ENCODE assay signal across 10 cellular contexts in genomic region chr2:134324942-134325341, GRCh38.
DNase-seq lines count a peak whose midpoint lies in the region; ATAC-seq, FAIRE-seq and TF ChIP-seq lines count a peak whose summit lies in the region.
"Had no signal": no experiment of that assay in that cellular context is flagged by ENCODE, and none has a peak within 500 bp of the region (broad histone marks: within the 10 kb centered on the region; RNA-seq: fewer than 3 reads in every experiment).

No MANE protein-coding gene starts in this region.

- peaks cover 2% of the 10 kb centered on the region for H4K20me1 ChIP-seq in smooth muscle cell (ENCODE audit: low read depth)

- peaks cover 80% of the 10 kb centered on the region for H3K4me1 Mint-ChIP-seq in CD8-positive, alpha-beta T cell (ENCODE audit: low read depth)

- H2AFZ ChIP-seq in smooth muscle cell (ENCODE audit: low read depth): no peak overlapping the region

- H3F3A ChIP-seq in smooth muscle cell (ENCODE audit: low read depth): no peaks in the 10 kb centered on the region

- TF ChIP-seq POLR2A in testis (IDR thresholded peaks at IDR 0.05): no peak

- no peak overlapping the region for H3K27ac Mint-ChIP-seq in CD8-positive, alpha-beta T cell

- peak; percentile 56 for ATAC-seq in CD8-positive, alpha-beta T cell
- ATAC-seq in GM21529 (IDR thresholded peaks at IDR 0.05; ENCODE audit: unreplicated experiment) (peak; percentile 88), HG03520 (IDR thresholded peaks at IDR 0.05; ENCODE audit: unreplicated experiment) (peak; percentile 76), heart right ventricle (peak in 6 of 8 donors; percentile 27 to 68 (median 56))
- ATAC-seq: SK-N-SH treated with all-trans-retinoic acid at 6 μM for 48 hours had no signal

- H3K79me2 ChIP-seq in smooth muscle cell (ENCODE audit: low read depth): no peaks in the 10 kb centered on the region

- H3K27ac ChIP-seq in CD8-positive, alpha-beta T cell (ENCODE audit: low read depth, low read length): no peak overlapping the region
- H3K27ac ChIP-seq in heart right ventricle: peak overlapping the region in 5 of 10 donors; percentile 14 to 46 (median 24)
- no peak overlapping the region for H3K27ac ChIP-seq in kidney (ENCODE audit: low read depth in 2 of 2, low read length in 2 of 2)
- H3K27ac ChIP-seq in smooth muscle cell (ENCODE audit: low read depth): no peak overlapping the region
- H3K27ac ChIP-seq in testis: no peak overlapping the region

- H3K4me3 Mint-ChIP-seq in CD8-positive, alpha-beta T cell: no peak overlapping the region

- CTCF ChIA-PET in CD8-positive, alpha-beta T cell (lab: Charles Lee): no interaction called here

- no peak for FAIRE-seq in kidney (lab: Jason Lieb, UNC)

- H3K4me3 ChIP-seq in CD8-positive, alpha-beta T cell (ENCODE audit: low read depth, low read length): no peak overlapping the region
- H3K4me3 ChIP-seq in heart right ventricle: no peak overlapping the region
- no peak overlapping the region for H3K4me3 ChIP-seq in kidney (ENCODE audit: low read length in 2 of 2)
- no peak overlapping the region for H3K4me3 ChIP-seq in smooth muscle cell
- H3K4me3 ChIP-seq in testis: no peak overlapping the region

- no peaks in the 10 kb centered on the region for H3K27me3 Mint-ChIP-seq in CD8-positive, alpha-beta T cell (ENCODE audit: low read depth)

- POLR2A ChIA-PET in CD8-positive, alpha-beta T cell (lab: Charles Lee): no interaction called here

- intact Hi-C loops in CD8-positive, alpha-beta T cell (cut with DNase I, micrococcal nuclease): no loop called here
- intact Hi-C loops in heart right ventricle (cut with DNase I): no loop called here
- intact Hi-C loops in kidney (cut with DNase I): no loop called here
- intact Hi-C loops in testis (cut with DNase I; ENCODE audit: low total_unique reads): no loop called here

- no peak for TF ChIP-seq CTCF in CD8-positive, alpha-beta T cell (IDR thresholded peaks at IDR 0.05)
- TF ChIP-seq CTCF in heart right ventricle (IDR thresholded peaks at IDR 0.05) (no peak), kidney (IDR thresholded peaks at IDR 0.05; ENCODE audit: borderline replicate concordance, extremely low read depth, insufficient read depth) (no peak), smooth muscle cell (IDR thresholded peaks at IDR 0.05; ENCODE audit: borderline replicate concordance, insufficient read depth, poor library complexity, severe bottlenecking) (no peak), testis (IDR thresholded peaks at IDR 0.05) (no peak)

- H3K4me2 ChIP-seq in smooth muscle cell: no peak overlapping the region

- H3K9ac ChIP-seq in kidney (ENCODE audit: low read length in 2 of 2) (no peak overlapping the region), smooth muscle cell (ENCODE audit: low read depth) (no peak overlapping the region)

- H3K9me3 Mint-ChIP-seq in CD8-positive, alpha-beta T cell: no peaks in the 10 kb centered on the region

- H3K27me3 ChIP-seq in CD8-positive, alpha-beta T cell (ENCODE audit: insufficient read depth, low read length): no peaks in the 10 kb centered on the region
- H3K27me3 ChIP-seq in heart right ventricle (no peaks in the 10 kb centered on the region), smooth muscle cell (ENCODE audit: low read depth) (no peaks in the 10 kb centered on the region), testis (no peaks in the 10 kb centered on the region)

- no peaks in the 10 kb centered on the region for H3K9me3 ChIP-seq in CD8-positive, alpha-beta T cell (ENCODE audit: low read length)
- H3K9me3 ChIP-seq in heart right ventricle (no peaks in the 10 kb centered on the region), kidney (ENCODE audit: control insufficient read depth in 1 of 2, low read length in 2 of 2) (no peaks in the 10 kb centered on the region), smooth muscle cell (replicated peaks; ENCODE audit: low read depth) (no peaks in the 10 kb centered on the region), testis (no peaks in the 10 kb centered on the region)

- peaks cover 15% of the 10 kb centered on the region for H3K36me3 Mint-ChIP-seq in CD8-positive, alpha-beta T cell

- no peaks in the 10 kb centered on the region for H3K36me3 ChIP-seq in CD8-positive, alpha-beta T cell (ENCODE audit: insufficient read depth, low read length)
- H3K36me3 ChIP-seq in heart right ventricle (peaks cover 0 to 7% (median 0%) of the 10 kb centered on the region in 9 donors), kidney (ENCODE audit: control insufficient read depth in 1 of 2, insufficient read depth in 2 of 2, low read length in 2 of 2) (no peaks in the 10 kb centered on the region), smooth muscle cell (ENCODE audit: low read depth) (no peaks in the 10 kb centered on the region), testis (ENCODE audit: low read depth, missing control alignments) (no peaks in the 10 kb centered on the region)

- no peak for DNase-seq in CD8-positive, alpha-beta T cell
- no peak for DNase-seq in heart right ventricle
- no peak for DNase-seq in kidney
- DNase-seq in kidney tubule cell (ENCODE audit: low spot score): no peak
- DNase-seq in smooth muscle cell (lab: John Stamatoyannopoulos, UW; ENCODE audit: unreplicated experiment): no peak
- no peak for DNase-seq in testis
- DNase-seq: NCI-H226 had no signal

- 19 to 61% methylated on average over 1 of the region's 1 CpG for WGBS in heart right ventricle, 2 donors
- 100% methylated on average over 1 of the region's 1 CpG for WGBS in smooth muscle cell (ENCODE audit: low lambda C conversion rate)
- WGBS in testis, 2 donors: 83 to 100% methylated on average over 1 of the region's 1 CpG

- H3K4me1 ChIP-seq in CD8-positive, alpha-beta T cell (ENCODE audit: insufficient read depth, low read length): peaks cover 34% of the 10 kb centered on the region
- peaks cover 3 to 67% (median 34%) of the 10 kb centered on the region in 9 donors for H3K4me1 ChIP-seq in heart right ventricle
- H3K4me1 ChIP-seq in kidney (ENCODE audit: control insufficient read depth in 1 of 2, insufficient read depth in 1 of 2, low read depth in 1 of 2, low read length in 2 of 2): peaks cover 2 to 10% of the 10 kb centered on the region in 2 donors
- no peaks in the 10 kb centered on the region for H3K4me1 ChIP-seq in smooth muscle cell (ENCODE audit: low read depth)
- no peaks in the 10 kb centered on the region for H3K4me1 ChIP-seq in testis
